Comparison of ENCODE assay signal across 9 cellular contexts in genomic region chr11:75342966-75343870, GRCh38. TPM values are rescaled to one million over a fixed set of nuclear protein-coding genes. Genes with fewer than 3 reads are reported as not detected.
A peak's percentile ranks its signal among the peaks of the same experiment; 100 is the strongest.
DNase-seq lines count a peak whose midpoint lies in the region; ATAC-seq and TF ChIP-seq lines count a peak whose summit lies in the region.
"Had no signal": no experiment of that assay in that cellular context is flagged by ENCODE, and none has a peak within 500 bp of the region (broad histone marks: within the 10 kb centered on the region; RNA-seq: fewer than 3 reads in every experiment).

No MANE protein-coding gene starts in this region.

- no peak for TF ChIP-seq POLR2A in gastroesophageal sphincter (IDR thresholded peaks at IDR 0.05)

- 48 to 49% methylated on average over 7 to 11 of the region's 12 CpGs for WGBS in gastroesophageal sphincter (ENCODE audit: low coverage in 1 of 2), 2 donors

- intact Hi-C loops in PC-3 (cut with micrococcal nuclease): no loop called here

- H2AFZ ChIP-seq in PC-3 (ENCODE audit: low read length): no peak overlapping the region

- no peaks in the 10 kb centered on the region for H3K9me2 ChIP-seq in PC-3 (replicated peaks; ENCODE audit: low read length)

- TF ChIP-seq CTCF in PC-3 (conservative IDR thresholded peaks at IDR 0.05; ENCODE audit: low read depth, low read length) (no peak), gastroesophageal sphincter (IDR thresholded peaks at IDR 0.05) (no peak), osteocyte (IDR thresholded peaks at IDR 0.05) (no peak)

- H3K27me3 ChIP-seq in PC-3 (ENCODE audit: low read length): no peaks in the 10 kb centered on the region
- H3K27me3 ChIP-seq in gastroesophageal sphincter: no peaks in the 10 kb centered on the region
- H3K27me3 ChIP-seq: cardiac muscle cell had no signal

- H3K36me3 Mint-ChIP-seq in activated CD4-positive, alpha-beta T cell treated with anti-CD3 and anti-CD28 coated beads, Interleukin-2, amount 10 ng/mL, durations not matched to agents 7 days and 5 days (ENCODE audit: low read depth): no peaks in the 10 kb centered on the region
- H3K36me3 Mint-ChIP-seq in stimulated activated effector memory CD8-positive, alpha-beta T cell treated with anti-CD3 and anti-CD28 coated beads, Interleukin-12 subunit alpha, Interleukin-12 subunit beta, amount 100 ng/mL, for 72 hours: no peaks in the 10 kb centered on the region
- no peaks in the 10 kb centered on the region for H3K36me3 Mint-ChIP-seq in osteocyte (ENCODE audit: unreplicated experiment)

- POLR2A ChIA-PET in activated CD4-positive, alpha-beta T cell treated with anti-CD3 and anti-CD28 coated beads, Interleukin-2, amount 10 ng/mL, durations not matched to agents 7 days and 5 days (lab: Charles Lee): no interaction called here
- POLR2A ChIA-PET in PC-3 (lab: Charles Lee; ENCODE audit: unreplicated experiment): interaction anchor here (0.7 kb wide), 1 partner anchor 13 kb away, joined by 5 read pairs; no protein-coding TSS in a partner anchor

- H3K4me1 Mint-ChIP-seq in activated CD4-positive, alpha-beta T cell treated with anti-CD3 and anti-CD28 coated beads, Interleukin-2, amount 10 ng/mL, durations not matched to agents 7 days and 5 days: peaks cover 93% of the 10 kb centered on the region
- peaks cover 76% of the 10 kb centered on the region for H3K4me1 Mint-ChIP-seq in stimulated activated effector memory CD8-positive, alpha-beta T cell treated with anti-CD3 and anti-CD28 coated beads, Interleukin-12 subunit alpha, Interleukin-12 subunit beta, amount 100 ng/mL, for 72 hours
- peaks cover 67% of the 10 kb centered on the region for H3K4me1 Mint-ChIP-seq in osteocyte (ENCODE audit: unreplicated experiment)

- DNase-seq in activated CD4-positive, alpha-beta T cell treated with anti-CD3 and anti-CD28 coated beads, Interleukin-2, amount 10 ng/mL, durations not matched to agents 7 days and 5 days: no peak
- no peak for DNase-seq in activated CD4-positive, alpha-beta T cell treated with anti-CD3 and anti-CD28 coated beads, Interleukin-2, amount 50 U/mL, for 1 hour
- DNase-seq in PC-3: peak; percentile 18
- DNase-seq in stimulated activated effector memory CD8-positive, alpha-beta T cell treated with anti-CD3 and anti-CD28 coated beads, Interleukin-12 subunit alpha, Interleukin-12 subunit beta, amount 100 ng/mL, for 72 hours (ENCODE audit: low spot score in 2 of 2): no peak
- no peak for DNase-seq in osteocyte (ENCODE audit: extremely low spot score, unreplicated experiment)
- DNase-seq in stimulated activated CD8-positive, alpha-beta memory T cell treated with anti-CD3 and anti-CD28 coated beads, Interleukin-4, amount 100 ng/mL, for 48 hours: no peak
- no peak for DNase-seq in amygdala (lab: John Stamatoyannopoulos, UW)

- no peak for TF ChIP-seq EP300 in gastroesophageal sphincter (IDR thresholded peaks at IDR 0.05)

- CTCF ChIA-PET in activated CD4-positive, alpha-beta T cell treated with anti-CD3 and anti-CD28 coated beads, Interleukin-2, amount 10 ng/mL, durations not matched to agents 7 days and 5 days (lab: Charles Lee): interaction anchor here (1.3 to 5.0 kb wide), 3 partner anchors 12 to 17 kb away, joined by 4 to 31 read pairs (median 17); no protein-coding TSS in a partner anchor
- CTCF ChIA-PET in PC-3 (lab: Charles Lee): no interaction called here

- H3K4me2 ChIP-seq in PC-3 (ENCODE audit: low read length): no peak overlapping the region

- no TSS peak for BruUV-seq in PC-3 (replicated peaks; lab: Mats Ljungman, UMichigan)

- no peaks in the 10 kb centered on the region for H3F3A ChIP-seq in PC-3 (ENCODE audit: low read length, unreplicated experiment)

- ATAC-seq in PC-3 (no peak), gastroesophageal sphincter (no peak)
- no peak for ATAC-seq in stimulated activated effector memory CD8-positive, alpha-beta T cell treated with anti-CD3 and anti-CD28 coated beads, Interleukin-12 subunit alpha, Interleukin-12 subunit beta, amount 100 ng/mL, for 72 hours

- no peaks in the 10 kb centered on the region for H4K20me1 ChIP-seq in PC-3 (ENCODE audit: low read length)

- H3K79me2 ChIP-seq in PC-3 (ENCODE audit: low read length): no peaks in the 10 kb centered on the region

- H3K36me3 ChIP-seq in PC-3 (ENCODE audit: low read depth, low read length) (no peaks in the 10 kb centered on the region), gastroesophageal sphincter (no peaks in the 10 kb centered on the region)
- H3K36me3 ChIP-seq: cardiac muscle cell had no signal

- H3K9ac ChIP-seq in PC-3 (ENCODE audit: low read length): no peak overlapping the region

- H3K4me3 ChIP-seq in PC-3 (ENCODE audit: low read length) (no peak overlapping the region), gastroesophageal sphincter (peak overlapping the region in 1 of 2 donors; percentile 22)
- H3K4me3 ChIP-seq: cardiac muscle cell had no signal

- no peaks in the 10 kb centered on the region for H3K27me3 Mint-ChIP-seq in activated CD4-positive, alpha-beta T cell treated with anti-CD3 and anti-CD28 coated beads, Interleukin-2, amount 10 ng/mL, durations not matched to agents 7 days and 5 days
- no peaks in the 10 kb centered on the region for H3K27me3 Mint-ChIP-seq in osteocyte (ENCODE audit: unreplicated experiment)

- H3K4me1 ChIP-seq in PC-3 (ENCODE audit: insufficient read depth, low read length): peaks cover 20% of the 10 kb centered on the region
- H3K4me1 ChIP-seq in gastroesophageal sphincter: peaks cover 34 to 100% (median 96%) of the 10 kb centered on the region in 3 donors

- H3K27ac ChIP-seq in PC-3 (ENCODE audit: low read length) (no peak overlapping the region), gastroesophageal sphincter (peak overlapping the region; percentile 31 to 98 (median 93))
- H3K27ac ChIP-seq: cardiac muscle cell had no signal

- no peaks in the 10 kb centered on the region for H3K9me3 ChIP-seq in PC-3 (ENCODE audit: low read length)
- no peaks in the 10 kb centered on the region for H3K9me3 ChIP-seq in gastroesophageal sphincter

- H3K4me3 Mint-ChIP-seq in activated CD4-positive, alpha-beta T cell treated with anti-CD3 and anti-CD28 coated beads, Interleukin-2, amount 10 ng/mL, durations not matched to agents 7 days and 5 days: no peak overlapping the region
- no peak overlapping the region for H3K4me3 Mint-ChIP-seq in stimulated activated effector memory CD8-positive, alpha-beta T cell treated with anti-CD3 and anti-CD28 coated beads, Interleukin-12 subunit alpha, Interleukin-12 subunit beta, amount 100 ng/mL, for 72 hours
- H3K4me3 Mint-ChIP-seq in osteocyte (ENCODE audit: unreplicated experiment): no peak overlapping the region

- peak overlapping the region; percentile 39 for H3K27ac Mint-ChIP-seq in activated CD4-positive, alpha-beta T cell treated with anti-CD3 and anti-CD28 coated beads, Interleukin-2, amount 10 ng/mL, durations not matched to agents 7 days and 5 days
- H3K27ac Mint-ChIP-seq in stimulated activated effector memory CD8-positive, alpha-beta T cell treated with anti-CD3 and anti-CD28 coated beads, Interleukin-12 subunit alpha, Interleukin-12 subunit beta, amount 100 ng/mL, for 72 hours: peak overlapping the region; percentile 95
- H3K27ac Mint-ChIP-seq in osteocyte (ENCODE audit: unreplicated experiment): no peak overlapping the region

- H3K9me3 Mint-ChIP-seq in activated CD4-positive, alpha-beta T cell treated with anti-CD3 and anti-CD28 coated beads, Interleukin-2, amount 10 ng/mL, durations not matched to agents 7 days and 5 days: no peaks in the 10 kb centered on the region
- H3K9me3 Mint-ChIP-seq in stimulated activated effector memory CD8-positive, alpha-beta T cell treated with anti-CD3 and anti-CD28 coated beads, Interleukin-12 subunit alpha, Interleukin-12 subunit beta, amount 100 ng/mL, for 72 hours: no peaks in the 10 kb centered on the region
- no peaks in the 10 kb centered on the region for H3K9me3 Mint-ChIP-seq in osteocyte (ENCODE audit: unreplicated experiment)

RNA-seq across cellular contexts. Expression of gene ARRB1, which starts 8.2 kb away (rescaled TPM):
- 10 to 100 TPM; 24.3 to 29.5 TPM for total RNA-seq in activated CD4-positive, alpha-beta T cell treated with anti-CD3 and anti-CD28 coated beads, Interleukin-2, amount 10 ng/mL, durations not matched to agents 7 days and 5 days
- total RNA-seq in PC-3 (2014; rRNA removed) (15.7 and 19.1 TPM in 2 replicates), gastroesophageal sphincter (100 to 1,000 TPM in 1 of 4 donors, 10 to 100 TPM in 3; 72.3 to 120 (median 93.0) TPM), osteocyte (11.3 and 13.2 TPM in 2 replicates)

RNA-seq across cellular contexts. Expression of gene RPS3, which starts 56.1 kb away (rescaled TPM):
- total RNA-seq in activated CD4-positive, alpha-beta T cell treated with anti-CD3 and anti-CD28 coated beads, Interleukin-2, amount 10 ng/mL, durations not matched to agents 7 days and 5 days: 1,000 to 10,000 TPM; 2,943 to 3,099 TPM
- total RNA-seq in PC-3 (2014; rRNA removed): 1,739 and 2,018 TPM in 2 replicates
- 1,000 to 10,000 TPM in 2 of 4 donors, 100 to 1,000 TPM in 2; 767 to 1,946 (median 1,260) TPM for total RNA-seq in gastroesophageal sphincter
- total RNA-seq in osteocyte: 2,093 and 2,150 TPM in 2 replicates
